Comparison of ENCODE assay signal across 1 cellular context in the genomic region with DNA sequence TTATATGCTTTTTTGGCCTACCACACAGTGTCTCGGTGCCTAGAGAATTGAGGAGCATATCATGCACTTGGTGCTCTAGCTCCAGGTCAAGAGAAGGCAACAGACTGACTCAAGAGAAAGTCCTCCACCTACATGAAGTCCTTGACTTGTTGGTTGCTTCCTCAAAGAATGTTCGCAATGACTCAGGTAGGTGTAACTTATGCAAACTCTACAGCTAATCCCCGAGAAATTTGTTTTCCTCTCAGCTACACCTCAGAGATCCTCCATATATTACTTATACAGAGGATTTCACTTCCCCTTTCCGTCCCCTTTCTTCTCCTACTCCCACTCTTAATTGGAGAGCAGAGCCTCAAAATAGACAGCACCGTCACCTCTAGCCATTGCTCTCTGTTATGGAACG.
TF ChIP-seq lines count a peak whose summit lies in the region.

No MANE protein-coding gene starts in this region.

TF ChIP-seq in GM12878, 131 proteins besides CTCF, POLR2A, EP300 and RAD21 (continued from another document and continues in another):
- TF ChIP-seq, protein P1, sequence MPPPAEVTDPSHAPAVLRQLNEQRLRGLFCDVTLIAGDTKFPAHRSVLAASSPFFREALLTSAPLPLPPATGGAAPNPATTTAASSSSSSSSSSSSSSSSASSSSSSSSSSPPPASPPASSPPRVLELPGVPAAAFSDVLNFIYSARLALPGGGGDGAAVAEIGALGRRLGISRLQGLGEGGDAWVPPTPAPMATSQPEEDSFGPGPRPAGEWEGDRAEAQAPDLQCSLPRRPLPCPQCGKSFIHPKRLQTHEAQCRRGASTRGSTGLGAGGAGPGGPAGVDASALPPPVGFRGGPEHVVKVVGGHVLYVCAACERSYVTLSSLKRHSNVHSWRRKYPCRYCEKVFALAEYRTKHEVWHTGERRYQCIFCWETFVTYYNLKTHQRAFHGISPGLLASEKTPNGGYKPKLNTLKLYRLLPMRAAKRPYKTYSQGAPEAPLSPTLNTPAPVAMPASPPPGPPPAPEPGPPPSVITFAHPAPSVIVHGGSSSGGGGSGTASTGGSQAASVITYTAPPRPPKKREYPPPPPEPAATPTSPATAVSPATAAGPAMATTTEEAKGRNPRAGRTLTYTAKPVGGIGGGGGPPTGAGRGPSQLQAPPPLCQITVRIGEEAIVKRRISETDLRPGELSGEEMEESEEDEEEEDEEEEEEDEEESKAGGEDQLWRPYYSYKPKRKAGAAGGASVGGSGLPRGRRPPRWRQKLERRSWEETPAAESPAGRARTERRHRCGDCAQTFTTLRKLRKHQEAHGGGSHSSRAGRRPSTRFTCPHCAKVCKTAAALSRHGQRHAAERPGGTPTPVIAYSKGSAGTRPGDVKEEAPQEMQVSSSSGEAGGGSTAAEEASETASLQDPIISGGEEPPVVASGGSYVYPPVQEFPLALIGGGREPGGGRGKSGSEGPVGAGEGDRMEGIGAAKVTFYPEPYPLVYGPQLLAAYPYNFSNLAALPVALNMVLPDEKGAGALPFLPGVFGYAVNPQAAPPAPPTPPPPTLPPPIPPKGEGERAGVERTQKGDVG (CRISPR knock-in tag; IDR thresholded peaks at IDR 0.05): no peak
- no peak for TF ChIP-seq HDGF (IDR thresholded peaks at IDR 0.05)
- TF ChIP-seq ZBED1 (IDR thresholded peaks at IDR 0.05; ENCODE audit: borderline replicate concordance): no peak
- TF ChIP-seq ASH2L (IDR thresholded peaks at IDR 0.05; ENCODE audit: borderline replicate concordance, low read depth): no peak
- no peak for TF ChIP-seq SUPT20H (IDR thresholded peaks at IDR 0.05; ENCODE audit: borderline replicate concordance, control insufficient read depth, low read depth, low read length)
- no peak for TF ChIP-seq BRCA1 (IDR thresholded peaks at IDR 0.05; ENCODE audit: low read depth, low read length)
- no peak for TF ChIP-seq GATAD2B (conservative IDR thresholded peaks at IDR 0.05; ENCODE audit: low read depth)
- no peak for TF ChIP-seq RAD51 (IDR thresholded peaks at IDR 0.05)
- TF ChIP-seq EED (IDR thresholded peaks at IDR 0.05; ENCODE audit: low read depth): 0 out of 2 replicates have a peak, but pooled peaks have one; percentile 31
- TF ChIP-seq WRNIP1 (IDR thresholded peaks at IDR 0.05; ENCODE audit: borderline replicate concordance, low read depth, low read length): no peak
- TF ChIP-seq MEF2B (IDR thresholded peaks at IDR 0.05; ENCODE audit: partially characterized antibody, poor library complexity, severe bottlenecking): peak; percentile 88
- TF ChIP-seq CHD1 (IDR thresholded peaks at IDR 0.05; ENCODE audit: low read depth, low read length): no peak
- no peak for TF ChIP-seq SMC3 (IDR thresholded peaks at IDR 0.05; ENCODE audit: borderline replicate concordance, low read length)
- TF ChIP-seq ETV6 (conservative IDR thresholded peaks at IDR 0.05 in 1 of 2, IDR thresholded peaks at IDR 0.05 in 1 of 2; ENCODE audit: borderline replicate concordance in 1 of 2, low read depth in 1 of 2): no peak
- peak; percentile 69 for TF ChIP-seq NFIC (IDR thresholded peaks at IDR 0.05; ENCODE audit: low read depth, low read length)
- no peak for TF ChIP-seq HDAC2 (IDR thresholded peaks at IDR 0.05)
- TF ChIP-seq, protein P2, sequence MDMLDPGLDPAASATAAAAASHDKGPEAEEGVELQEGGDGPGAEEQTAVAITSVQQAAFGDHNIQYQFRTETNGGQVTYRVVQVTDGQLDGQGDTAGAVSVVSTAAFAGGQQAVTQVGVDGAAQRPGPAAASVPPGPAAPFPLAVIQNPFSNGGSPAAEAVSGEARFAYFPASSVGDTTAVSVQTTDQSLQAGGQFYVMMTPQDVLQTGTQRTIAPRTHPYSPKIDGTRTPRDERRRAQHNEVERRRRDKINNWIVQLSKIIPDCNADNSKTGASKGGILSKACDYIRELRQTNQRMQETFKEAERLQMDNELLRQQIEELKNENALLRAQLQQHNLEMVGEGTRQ (IDR thresholded peaks at IDR 0.05; ENCODE audit: borderline replicate concordance, low read depth, low read length): no peak
- TF ChIP-seq, protein P3, sequence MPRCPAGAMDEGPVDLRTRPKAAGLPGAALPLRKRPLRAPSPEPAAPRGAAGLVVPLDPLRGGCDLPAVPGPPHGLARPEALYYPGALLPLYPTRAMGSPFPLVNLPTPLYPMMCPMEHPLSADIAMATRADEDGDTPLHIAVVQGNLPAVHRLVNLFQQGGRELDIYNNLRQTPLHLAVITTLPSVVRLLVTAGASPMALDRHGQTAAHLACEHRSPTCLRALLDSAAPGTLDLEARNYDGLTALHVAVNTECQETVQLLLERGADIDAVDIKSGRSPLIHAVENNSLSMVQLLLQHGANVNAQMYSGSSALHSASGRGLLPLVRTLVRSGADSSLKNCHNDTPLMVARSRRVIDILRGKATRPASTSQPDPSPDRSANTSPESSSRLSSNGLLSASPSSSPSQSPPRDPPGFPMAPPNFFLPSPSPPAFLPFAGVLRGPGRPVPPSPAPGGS (IDR thresholded peaks at IDR 0.05; ENCODE audit: borderline replicate concordance, insufficient read depth, low read depth, low read length, poor library complexity, severe bottlenecking): no peak
- no peak for TF ChIP-seq SIN3A (IDR thresholded peaks at IDR 0.05; ENCODE audit: low read depth, low read length)
- TF ChIP-seq IKZF1 (conservative IDR thresholded peaks at IDR 0.05): peak; percentile 90
- TF ChIP-seq, protein P4, sequence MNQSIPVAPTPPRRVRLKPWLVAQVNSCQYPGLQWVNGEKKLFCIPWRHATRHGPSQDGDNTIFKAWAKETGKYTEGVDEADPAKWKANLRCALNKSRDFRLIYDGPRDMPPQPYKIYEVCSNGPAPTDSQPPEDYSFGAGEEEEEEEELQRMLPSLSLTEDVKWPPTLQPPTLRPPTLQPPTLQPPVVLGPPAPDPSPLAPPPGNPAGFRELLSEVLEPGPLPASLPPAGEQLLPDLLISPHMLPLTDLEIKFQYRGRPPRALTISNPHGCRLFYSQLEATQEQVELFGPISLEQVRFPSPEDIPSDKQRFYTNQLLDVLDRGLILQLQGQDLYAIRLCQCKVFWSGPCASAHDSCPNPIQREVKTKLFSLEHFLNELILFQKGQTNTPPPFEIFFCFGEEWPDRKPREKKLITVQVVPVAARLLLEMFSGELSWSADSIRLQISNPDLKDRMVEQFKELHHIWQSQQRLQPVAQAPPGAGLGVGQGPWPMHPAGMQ (IDR thresholded peaks at IDR 0.05; ENCODE audit: borderline replicate concordance): no peak
- TF ChIP-seq, protein P5, sequence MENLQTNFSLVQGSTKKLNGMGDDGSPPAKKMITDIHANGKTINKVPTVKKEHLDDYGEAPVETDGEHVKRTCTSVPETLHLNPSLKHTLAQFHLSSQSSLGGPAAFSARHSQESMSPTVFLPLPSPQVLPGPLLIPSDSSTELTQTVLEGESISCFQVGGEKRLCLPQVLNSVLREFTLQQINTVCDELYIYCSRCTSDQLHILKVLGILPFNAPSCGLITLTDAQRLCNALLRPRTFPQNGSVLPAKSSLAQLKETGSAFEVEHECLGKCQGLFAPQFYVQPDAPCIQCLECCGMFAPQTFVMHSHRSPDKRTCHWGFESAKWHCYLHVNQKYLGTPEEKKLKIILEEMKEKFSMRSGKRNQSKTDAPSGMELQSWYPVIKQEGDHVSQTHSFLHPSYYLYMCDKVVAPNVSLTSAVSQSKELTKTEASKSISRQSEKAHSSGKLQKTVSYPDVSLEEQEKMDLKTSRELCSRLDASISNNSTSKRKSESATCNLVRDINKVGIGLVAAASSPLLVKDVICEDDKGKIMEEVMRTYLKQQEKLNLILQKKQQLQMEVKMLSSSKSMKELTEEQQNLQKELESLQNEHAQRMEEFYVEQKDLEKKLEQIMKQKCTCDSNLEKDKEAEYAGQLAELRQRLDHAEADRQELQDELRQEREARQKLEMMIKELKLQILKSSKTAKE (IDR thresholded peaks at IDR 0.05; ENCODE audit: low read depth, poor library complexity, severe bottlenecking): peak; percentile 46
- TF ChIP-seq, protein P6, sequence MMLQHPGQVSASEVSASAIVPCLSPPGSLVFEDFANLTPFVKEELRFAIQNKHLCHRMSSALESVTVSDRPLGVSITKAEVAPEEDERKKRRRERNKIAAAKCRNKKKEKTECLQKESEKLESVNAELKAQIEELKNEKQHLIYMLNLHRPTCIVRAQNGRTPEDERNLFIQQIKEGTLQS (IDR thresholded peaks at IDR 0.05; ENCODE audit: borderline replicate concordance, extremely low read depth, low read depth, low read length): no peak
- peak; percentile 75; the same call in 1 of the 2 replicates for TF ChIP-seq BACH1 (IDR thresholded peaks at IDR 0.05; ENCODE audit: borderline replicate concordance)
- TF ChIP-seq YBX1 (IDR thresholded peaks at IDR 0.05): no peak
- TF ChIP-seq IKZF2 (IDR thresholded peaks at IDR 0.05): peak; percentile 97 to 98
- TF ChIP-seq SUZ12 (IDR thresholded peaks at IDR 0.05; ENCODE audit: unreplicated experiment): no peak
- TF ChIP-seq, protein P7, sequence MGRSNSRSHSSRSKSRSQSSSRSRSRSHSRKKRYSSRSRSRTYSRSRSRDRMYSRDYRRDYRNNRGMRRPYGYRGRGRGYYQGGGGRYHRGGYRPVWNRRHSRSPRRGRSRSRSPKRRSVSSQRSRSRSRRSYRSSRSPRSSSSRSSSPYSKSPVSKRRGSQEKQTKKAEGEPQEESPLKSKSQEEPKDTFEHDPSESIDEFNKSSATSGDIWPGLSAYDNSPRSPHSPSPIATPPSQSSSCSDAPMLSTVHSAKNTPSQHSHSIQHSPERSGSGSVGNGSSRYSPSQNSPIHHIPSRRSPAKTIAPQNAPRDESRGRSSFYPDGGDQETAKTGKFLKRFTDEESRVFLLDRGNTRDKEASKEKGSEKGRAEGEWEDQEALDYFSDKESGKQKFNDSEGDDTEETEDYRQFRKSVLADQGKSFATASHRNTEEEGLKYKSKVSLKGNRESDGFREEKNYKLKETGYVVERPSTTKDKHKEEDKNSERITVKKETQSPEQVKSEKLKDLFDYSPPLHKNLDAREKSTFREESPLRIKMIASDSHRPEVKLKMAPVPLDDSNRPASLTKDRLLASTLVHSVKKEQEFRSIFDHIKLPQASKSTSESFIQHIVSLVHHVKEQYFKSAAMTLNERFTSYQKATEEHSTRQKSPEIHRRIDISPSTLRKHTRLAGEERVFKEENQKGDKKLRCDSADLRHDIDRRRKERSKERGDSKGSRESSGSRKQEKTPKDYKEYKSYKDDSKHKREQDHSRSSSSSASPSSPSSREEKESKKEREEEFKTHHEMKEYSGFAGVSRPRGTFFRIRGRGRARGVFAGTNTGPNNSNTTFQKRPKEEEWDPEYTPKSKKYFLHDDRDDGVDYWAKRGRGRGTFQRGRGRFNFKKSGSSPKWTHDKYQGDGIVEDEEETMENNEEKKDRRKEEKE (IDR thresholded peaks at IDR 0.05): no peak
- TF ChIP-seq, protein P8, sequence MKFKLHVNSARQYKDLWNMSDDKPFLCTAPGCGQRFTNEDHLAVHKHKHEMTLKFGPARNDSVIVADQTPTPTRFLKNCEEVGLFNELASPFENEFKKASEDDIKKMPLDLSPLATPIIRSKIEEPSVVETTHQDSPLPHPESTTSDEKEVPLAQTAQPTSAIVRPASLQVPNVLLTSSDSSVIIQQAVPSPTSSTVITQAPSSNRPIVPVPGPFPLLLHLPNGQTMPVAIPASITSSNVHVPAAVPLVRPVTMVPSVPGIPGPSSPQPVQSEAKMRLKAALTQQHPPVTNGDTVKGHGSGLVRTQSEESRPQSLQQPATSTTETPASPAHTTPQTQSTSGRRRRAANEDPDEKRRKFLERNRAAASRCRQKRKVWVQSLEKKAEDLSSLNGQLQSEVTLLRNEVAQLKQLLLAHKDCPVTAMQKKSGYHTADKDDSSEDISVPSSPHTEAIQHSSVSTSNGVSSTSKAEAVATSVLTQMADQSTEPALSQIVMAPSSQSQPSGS (IDR thresholded peaks at IDR 0.05; ENCODE audit: low read length): peak; percentile 66
- TF ChIP-seq, protein P9, sequence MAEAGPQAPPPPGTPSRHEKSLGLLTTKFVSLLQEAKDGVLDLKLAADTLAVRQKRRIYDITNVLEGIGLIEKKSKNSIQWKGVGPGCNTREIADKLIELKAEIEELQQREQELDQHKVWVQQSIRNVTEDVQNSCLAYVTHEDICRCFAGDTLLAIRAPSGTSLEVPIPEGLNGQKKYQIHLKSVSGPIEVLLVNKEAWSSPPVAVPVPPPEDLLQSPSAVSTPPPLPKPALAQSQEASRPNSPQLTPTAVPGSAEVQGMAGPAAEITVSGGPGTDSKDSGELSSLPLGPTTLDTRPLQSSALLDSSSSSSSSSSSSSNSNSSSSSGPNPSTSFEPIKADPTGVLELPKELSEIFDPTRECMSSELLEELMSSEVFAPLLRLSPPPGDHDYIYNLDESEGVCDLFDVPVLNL (IDR thresholded peaks at IDR 0.05; ENCODE audit: low read depth, low read length): no peak
- TF ChIP-seq KAT2A (conservative IDR thresholded peaks at IDR 0.05; ENCODE audit: control insufficient read depth, low read depth, low read length): no peak
- TF ChIP-seq, protein P10, sequence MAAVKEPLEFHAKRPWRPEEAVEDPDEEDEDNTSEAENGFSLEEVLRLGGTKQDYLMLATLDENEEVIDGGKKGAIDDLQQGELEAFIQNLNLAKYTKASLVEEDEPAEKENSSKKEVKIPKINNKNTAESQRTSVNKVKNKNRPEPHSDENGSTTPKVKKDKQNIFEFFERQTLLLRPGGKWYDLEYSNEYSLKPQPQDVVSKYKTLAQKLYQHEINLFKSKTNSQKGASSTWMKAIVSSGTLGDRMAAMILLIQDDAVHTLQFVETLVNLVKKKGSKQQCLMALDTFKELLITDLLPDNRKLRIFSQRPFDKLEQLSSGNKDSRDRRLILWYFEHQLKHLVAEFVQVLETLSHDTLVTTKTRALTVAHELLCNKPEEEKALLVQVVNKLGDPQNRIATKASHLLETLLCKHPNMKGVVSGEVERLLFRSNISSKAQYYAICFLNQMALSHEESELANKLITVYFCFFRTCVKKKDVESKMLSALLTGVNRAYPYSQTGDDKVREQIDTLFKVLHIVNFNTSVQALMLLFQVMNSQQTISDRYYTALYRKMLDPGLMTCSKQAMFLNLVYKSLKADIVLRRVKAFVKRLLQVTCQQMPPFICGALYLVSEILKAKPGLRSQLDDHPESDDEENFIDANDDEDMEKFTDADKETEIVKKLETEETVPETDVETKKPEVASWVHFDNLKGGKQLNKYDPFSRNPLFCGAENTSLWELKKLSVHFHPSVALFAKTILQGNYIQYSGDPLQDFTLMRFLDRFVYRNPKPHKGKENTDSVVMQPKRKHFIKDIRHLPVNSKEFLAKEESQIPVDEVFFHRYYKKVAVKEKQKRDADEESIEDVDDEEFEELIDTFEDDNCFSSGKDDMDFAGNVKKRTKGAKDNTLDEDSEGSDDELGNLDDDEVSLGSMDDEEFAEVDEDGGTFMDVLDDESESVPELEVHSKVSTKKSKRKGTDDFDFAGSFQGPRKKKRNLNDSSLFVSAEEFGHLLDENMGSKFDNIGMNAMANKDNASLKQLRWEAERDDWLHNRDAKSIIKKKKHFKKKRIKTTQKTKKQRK (IDR thresholded peaks at IDR 0.05; ENCODE audit: low read depth, low read length): no peak
- peak; percentile 54; the same call in 1 of the 2 replicates for TF ChIP-seq JUNB (IDR thresholded peaks at IDR 0.05)
- no peak for TF ChIP-seq PAX8 (IDR thresholded peaks at IDR 0.05)
- no peak for TF ChIP-seq SMAD1 (IDR thresholded peaks at IDR 0.05; ENCODE audit: low read depth, partially characterized antibody)
- TF ChIP-seq CBX5 (IDR thresholded peaks at IDR 0.05; ENCODE audit: low read depth): no peak
- no peak for TF ChIP-seq EZH2 (IDR thresholded peaks at IDR 0.05; ENCODE audit: borderline replicate concordance, control insufficient read depth, low read depth, low read length)
- TF ChIP-seq MEF2A (IDR thresholded peaks at IDR 0.05; ENCODE audit: insufficient read depth, low read depth, low read length): peak; percentile 80
- TF ChIP-seq, protein P11, sequence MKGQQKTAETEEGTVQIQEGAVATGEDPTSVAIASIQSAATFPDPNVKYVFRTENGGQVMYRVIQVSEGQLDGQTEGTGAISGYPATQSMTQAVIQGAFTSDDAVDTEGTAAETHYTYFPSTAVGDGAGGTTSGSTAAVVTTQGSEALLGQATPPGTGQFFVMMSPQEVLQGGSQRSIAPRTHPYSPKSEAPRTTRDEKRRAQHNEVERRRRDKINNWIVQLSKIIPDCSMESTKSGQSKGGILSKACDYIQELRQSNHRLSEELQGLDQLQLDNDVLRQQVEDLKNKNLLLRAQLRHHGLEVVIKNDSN (IDR thresholded peaks at IDR 0.05; ENCODE audit: borderline replicate concordance, extremely low read length, insufficient read depth, low read depth, low read length): no peak
